ENCODE assay signal across 1 cellular context in genomic region chr5:40973364-40974004, GRCh38.
TF ChIP-seq lines count a peak whose summit lies in the region.

No MANE protein-coding gene starts in this region.

TF ChIP-seq in SK-N-SH treated with all-trans-retinoic acid at 6 μM for 48 hours, 23 proteins besides CTCF, POLR2A, EP300 and RAD21 (continued from another document):
- TF ChIP-seq PATZ1 (CRISPR knock-in tag; IDR thresholded peaks at IDR 0.05; ENCODE audit: borderline replicate concordance) (no peak), CSRNP3 (CRISPR knock-in tag; IDR thresholded peaks at IDR 0.05) (no peak), ZNF565 (CRISPR knock-in tag; conservative IDR thresholded peaks at IDR 0.05; ENCODE audit: low read depth) (no peak), ZC3H10 (CRISPR knock-in tag; IDR thresholded peaks at IDR 0.05) (no peak), TSHZ2 (CRISPR knock-in tag; IDR thresholded peaks at IDR 0.05) (no peak), ZFP30 (CRISPR knock-in tag; IDR thresholded peaks at IDR 0.05) (no peak), RARB (CRISPR knock-in tag; IDR thresholded peaks at IDR 0.05) (no peak), OSR1 (CRISPR knock-in tag; IDR thresholded peaks at IDR 0.05) (no peak), ESRRG (CRISPR knock-in tag; IDR thresholded peaks at IDR 0.05) (no peak), ZNF8 (CRISPR knock-in tag; IDR thresholded peaks at IDR 0.05) (no peak)
